ENCODE assay signal across 21 cellular contexts in the genomic region with DNA sequence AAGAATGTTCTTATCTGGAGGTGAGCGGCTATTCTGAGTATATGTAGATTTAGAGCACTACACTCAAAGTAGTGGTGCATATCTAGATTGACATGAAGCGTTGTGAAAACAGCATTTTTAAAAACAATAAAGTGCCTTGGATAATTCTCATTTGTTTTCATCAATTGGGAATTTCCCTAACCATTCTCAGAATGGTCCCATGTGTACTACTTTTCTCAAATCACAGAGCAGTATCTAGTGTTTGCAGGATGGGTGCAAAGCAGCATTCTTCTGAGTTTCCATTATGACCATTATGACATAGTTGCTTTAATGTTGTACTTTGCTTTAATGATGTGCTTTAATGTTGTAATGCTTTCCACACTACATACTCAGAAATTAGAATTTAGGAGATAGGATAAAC. TPM values are rescaled to one million over a fixed set of nuclear protein-coding genes. Genes with fewer than 3 reads are reported as not detected.
DNase-seq lines count a peak whose midpoint lies in the region; ATAC-seq, FAIRE-seq and TF ChIP-seq lines count a peak whose summit lies in the region.
"Had no signal": no experiment of that assay in that cellular context is flagged by ENCODE, and none has a peak within 500 bp of the region (broad histone marks: within the 10 kb centered on the region; RNA-seq: fewer than 3 reads in every experiment).

No MANE protein-coding gene starts in this region.

- intact Hi-C loops in GM12878 (cut with micrococcal nuclease; ENCODE audit: unreplicated experiment), result no loop called here

- H3K4me2 ChIP-seq in A549 (no peak overlapping the region), GM12878 (ENCODE audit: control insufficient read depth, insufficient read depth) (no peak overlapping the region)
- H3K4me2 ChIP-seq: BLaER1 had no signal

- POLR2A ChIA-PET in A549 (lab: Yijun Ruan, JAX), result no interaction called here
- POLR2A ChIA-PET in GM12878 (lab: Charles Lee), result no interaction called here

- no peaks in the 10 kb centered on the region for H3K27me3 ChIP-seq in GM12878 (replicated peaks in 1 of 2; ENCODE audit: control insufficient read depth in 2 of 2, insufficient read depth in 2 of 2, low read length in 1 of 2)
- H3K27me3 ChIP-seq: BLaER1 had no signal

- H2AFZ ChIP-seq in GM12878 (ENCODE audit: control insufficient read depth, low read depth, low read length), result no peak overlapping the region

- peak; percentile 80 for FAIRE-seq in A549 (lab: Jason Lieb, UNC)
- FAIRE-seq in GM19239 (lab: Jason Lieb, UNC), result peak; percentile 26
- FAIRE-seq in GM12878 (lab: Jason Lieb, UNC), result no peak
- FAIRE-seq: G401.6, GM18507 had no signal

- SMC1A ChIA-PET in GM12878 (lab: Charles Lee; ENCODE audit: uncharacterized antibody, unreplicated experiment), result interaction anchor here (1.0 kb wide), 1 partner anchor 9 kb away, joined by 3 read pairs; no protein-coding TSS in a partner anchor

- TF ChIP-seq CTCF in A549 (IDR thresholded peaks at IDR 0.05) (no peak), GM12878 (IDR thresholded peaks at IDR 0.05 in 2 of 3, conservative IDR thresholded peaks at IDR 0.05 in 1 of 3; ENCODE audit: control insufficient read depth in 2 of 3, extremely low read depth in 1 of 3, insufficient read depth in 1 of 3, low read depth in 3 of 3, low read length in 3 of 3) (no peak)

- no peaks in the 10 kb centered on the region for H4K20me1 ChIP-seq in GM12878 (ENCODE audit: control insufficient read depth, insufficient read depth)

- H3K9ac ChIP-seq in GM12878 (ENCODE audit: control insufficient read depth, insufficient read depth, low read length), result no peak overlapping the region
- H3K9ac ChIP-seq: BLaER1 had no signal

- H3K4me3 ChIP-seq in A549, result no peak overlapping the region
- H3K4me3 ChIP-seq in GM12878, result no peak overlapping the region
- H3K4me3 ChIP-seq: BLaER1 had no signal

- H3K4me3 Mint-ChIP-seq in stimulated activated naive B cell treated with anti-CD40 and anti-IgM and Interleukin-4, amounts not matched to agents 10 μg/mL and 1 μg/mL and 100 μg/mL, for 72 hours, result no peak overlapping the region
- H3K4me3 Mint-ChIP-seq: B cell; CD4-positive, CD25-positive, alpha-beta regulatory T cell; CD8-positive, alpha-beta T cell had no signal

- H3K9me3 Mint-ChIP-seq in stimulated activated naive B cell treated with anti-CD40 and anti-IgM and Interleukin-4, amounts not matched to agents 10 μg/mL and 1 μg/mL and 100 μg/mL, for 72 hours, result no peaks in the 10 kb centered on the region
- H3K9me3 Mint-ChIP-seq: CD4-positive, CD25-positive, alpha-beta regulatory T cell; CD8-positive, alpha-beta T cell had no signal

- no peak for ATAC-seq in A549
- peak; percentile 49 for ATAC-seq in GM12878
- ATAC-seq in stimulated activated naive B cell treated with anti-CD40 and anti-IgM and Interleukin-4, amounts not matched to agents 10 μg/mL and 1 μg/mL and 100 μg/mL, for 72 hours (replicated peaks), result peak; percentile 60 to 61
- ATAC-seq: CD8-positive, alpha-beta T cell had no signal

- 87% methylated on average over 2 of the region's 2 CpGs for WGBS in A549 (ENCODE audit: missing lambda C conversion rate)
- WGBS in GM12878 (ENCODE audit: insufficient coverage, insufficient replicate concordance, low lambda C conversion rate, missing lambda C conversion rate), result 82% methylated on average over 2 of the region's 2 CpGs

- CTCF ChIA-PET in A549 (lab: Yijun Ruan, JAX) (interaction anchor here (1.5 kb wide), 1 partner anchor 22 kb away, joined by 3 read pairs; no protein-coding TSS in a partner anchor), GM12878 (lab: Yijun Ruan, JAX) (interaction anchor here (1.0 kb wide), 1 partner anchor 24 kb away, joined by 4 read pairs; no protein-coding TSS in a partner anchor)

- DNase-seq in A549 (ENCODE audit: low read depth in 1 of 2, low spot score in 1 of 2), result no peak
- DNase-seq in GM19239 (ENCODE audit: insufficient read length, low spot score), result no peak
- no peak for DNase-seq in GM12878 (ENCODE audit: low read depth, low spot score)
- DNase-seq in stimulated activated naive B cell treated with anti-CD40 and anti-IgM and Interleukin-4, amounts not matched to agents 10 μg/mL and 1 μg/mL and 100 μg/mL, for 72 hours, result no peak
- no peak for DNase-seq in activated CD4-positive, alpha-beta T cell treated with anti-CD3 and anti-CD28 coated beads for 48 hours
- DNase-seq in stimulated activated naive CD4-positive, alpha-beta T cell treated with Interleukin-2 at 50 U/mL for 16 hours (lab: John Stamatoyannopoulos, UW), result no peak
- DNase-seq in superior temporal gyrus (ENCODE audit: extremely low spot score), result no peak
- DNase-seq: 8988T; Caco-2; CD4-positive, CD25-positive, alpha-beta regulatory T cell; CD8-positive, alpha-beta T cell; DMS153; DND-41; GOT3; H7; HCEC 1CT had no signal

- TF ChIP-seq EP300 in A549 (IDR thresholded peaks at IDR 0.05) (no peak), GM12878 (IDR thresholded peaks at IDR 0.05; ENCODE audit: borderline replicate concordance in 1 of 2, control insufficient read depth in 1 of 2, low read depth in 2 of 2, low read length in 2 of 2) (no peak)

- H3K27ac ChIP-seq in A549 (no peak overlapping the region), GM12878 (ENCODE audit: control insufficient read depth, insufficient read depth) (no peak overlapping the region)
- H3K27ac ChIP-seq: BLaER1, C4-2B had no signal

- H3K4me1 ChIP-seq in A549 (no peaks in the 10 kb centered on the region), GM12878 (ENCODE audit: control insufficient read depth, insufficient read depth, low read length) (no peaks in the 10 kb centered on the region)
- H3K4me1 ChIP-seq: BLaER1, Caco-2 had no signal

- RAD21 ChIA-PET in GM12878 (lab: Charles Lee; ENCODE audit: unreplicated experiment), result no interaction called here

- H3K27ac Mint-ChIP-seq in stimulated activated naive B cell treated with anti-CD40 and anti-IgM and Interleukin-4, amounts not matched to agents 10 μg/mL and 1 μg/mL and 100 μg/mL, for 72 hours, result no peak overlapping the region
- H3K27ac Mint-ChIP-seq: B cell; CD4-positive, CD25-positive, alpha-beta regulatory T cell; CD8-positive, alpha-beta T cell had no signal

- BruUV-seq in GM12878 (replicated peaks; lab: Mats Ljungman, UMichigan), result no TSS peak

- no peaks in the 10 kb centered on the region for H3K79me2 ChIP-seq in GM12878 (ENCODE audit: control insufficient read depth, insufficient read depth, low read length)

- no peaks in the 10 kb centered on the region for H3K27me3 Mint-ChIP-seq in stimulated activated naive B cell treated with anti-CD40 and anti-IgM and Interleukin-4, amounts not matched to agents 10 μg/mL and 1 μg/mL and 100 μg/mL, for 72 hours
- H3K27me3 Mint-ChIP-seq: B cell; CD4-positive, CD25-positive, alpha-beta regulatory T cell had no signal

- H3K36me3 Mint-ChIP-seq in stimulated activated naive B cell treated with anti-CD40 and anti-IgM and Interleukin-4, amounts not matched to agents 10 μg/mL and 1 μg/mL and 100 μg/mL, for 72 hours, result peaks cover 24 to 27% of the 10 kb centered on the region in 2 donors

- in situ Hi-C loops in GM12878 (cut with MboI), result no loop called here

- peaks cover 2 to 15% of the 10 kb centered on the region in 2 donors for H3K4me1 Mint-ChIP-seq in stimulated activated naive B cell treated with anti-CD40 and anti-IgM and Interleukin-4, amounts not matched to agents 10 μg/mL and 1 μg/mL and 100 μg/mL, for 72 hours
- H3K4me1 Mint-ChIP-seq: B cell had no signal

- peaks cover 0 to 3% of the 10 kb centered on the region in 2 experiments; a peak in 3 of 4 replicates for H3K36me3 ChIP-seq in GM12878 (ENCODE audit: control insufficient read depth in 2 of 2, insufficient read depth in 2 of 2, low read length in 1 of 2)

- H3K9me3 ChIP-seq in A549 (no peaks in the 10 kb centered on the region), GM12878 (replicated peaks; ENCODE audit: control insufficient read depth, insufficient read depth, low read length) (no peaks in the 10 kb centered on the region)
- H3K9me3 ChIP-seq: BLaER1, Caco-2 had no signal

- TF ChIP-seq RAD21 in A549 (conservative IDR thresholded peaks at IDR 0.05 in 1 of 2, IDR thresholded peaks at IDR 0.05 in 1 of 2), result no peak
- no peak for TF ChIP-seq RAD21 in GM12878 (IDR thresholded peaks at IDR 0.05; ENCODE audit: insufficient read depth, low read depth, low read length)

- TF ChIP-seq POLR2A in A549 (IDR thresholded peaks at IDR 0.05; ENCODE audit: low read length), result no peak
- TF ChIP-seq POLR2A in GM12878 (IDR thresholded peaks at IDR 0.05; ENCODE audit: low read depth, low read length), result no peak

TF ChIP-seq in A549, 52 proteins besides CTCF, POLR2A, EP300 and RAD21 (continues in another document):
- no peak for TF ChIP-seq POLR2AphosphoS2 (conservative IDR thresholded peaks at IDR 0.05; ENCODE audit: low read length)

TF ChIP-seq in GM12878, 131 proteins besides CTCF, POLR2A, EP300 and RAD21 (continues in another document):
- TF ChIP-seq SIN3A (IDR thresholded peaks at IDR 0.05; ENCODE audit: low read depth, low read length), result no peak
- peak; percentile 80 for TF ChIP-seq NFXL1 (IDR thresholded peaks at IDR 0.05; ENCODE audit: borderline replicate concordance)

RNA-seq across cellular contexts. Expression of gene BCAS3, which starts 16.2 kb away (rescaled TPM):
- polyA plus RNA-seq in A549 (2011; rRNA removed), result 43.4 and 86.6 TPM in 2 replicates
- 8.0 and 10.4 TPM in 2 replicates for polyA plus RNA-seq in A549 (2012; cell fraction: cytosol; rRNA removed)
- 11.4 and 20.1 TPM in 2 replicates for polyA plus RNA-seq in A549 (2012; cell fraction: nucleus; rRNA removed)
- polyA plus RNA-seq in A549 (2017; fragmentation: RNase III; extraction: RNeasy Plus Mini Kit Qiagen cat#74134 plus additional on column Dnase treatment), result 14.7 to 18.0 TPM (median 15.6 TPM) in 3 replicates
- polyA minus RNA-seq in A549 (2011; rRNA and poly(A)+ RNA removed), result 332 and 356 TPM in 2 replicates
- total RNA-seq in GM12878 (2013; cell fraction: nucleolus; rRNA removed), result 113 and 125 TPM in 2 replicates
- total RNA-seq in GM12878 (2014; rRNA removed), result 5.5 and 9.8 TPM in 2 replicates
- 7.9 and 9.4 TPM in 2 replicates for total RNA-seq in GM12878 (2014; rRNA removed; fragmentation: Illumina TruSeq; extraction: Trizol)
- 6.2 and 6.9 TPM in 2 replicates for total RNA-seq in GM12878 (2021)
- 2.4 TPM for polyA plus RNA-seq in GM12878 (2011; ENCODE audit: low read depth)
- 7.2 and 11.0 TPM in 2 replicates for polyA plus RNA-seq in GM12878 (2011; rRNA removed)
- polyA plus RNA-seq in GM12878 (2011; cell fraction: cytosol; rRNA removed), result 6.2 and 7.5 TPM in 2 replicates
- polyA plus RNA-seq in GM12878 (2011; cell fraction: nucleus; rRNA removed), result 8.3 and 9.5 TPM in 2 replicates
- 4.6 and 5.2 TPM in 2 replicates for polyA plus RNA-seq in GM12878 (2012)
- polyA plus RNA-seq in GM12878 (2014; fragmentation: Illumina TruSeq; extraction: Trizol), result 4.6 and 8.2 TPM in 2 replicates
- polyA plus RNA-seq in GM12878 (2014; fragmentation: Nextera tagmentation; extraction: Ambion mirVana), result 1 to 10 TPM; 2.1 to 3.5 TPM
- 7.3 and 8.5 TPM in 2 replicates for polyA plus RNA-seq in GM12878 (2014; rRNA removed)
- polyA plus RNA-seq in GM12878 (2016; fragmentation: Nextera tagmentation; extraction: Ambion mirVana), result 1 to 10 TPM; 6.4 to 8.5 TPM
- polyA minus RNA-seq in GM12878 (2011; rRNA and poly(A)+ RNA removed), result 61.5 and 83.3 TPM in 2 replicates
- polyA minus RNA-seq in GM12878 (2011; cell fraction: cytosol; rRNA and poly(A)+ RNA removed), result 6.3 and 8.3 TPM in 2 replicates
- 45.0 and 67.3 TPM in 2 replicates for polyA minus RNA-seq in GM12878 (2011; cell fraction: nucleus; rRNA and poly(A)+ RNA removed)

Comparison
In these comparisons a context has a peak if more than half of its experiments do, and no peak if none do; other contexts are left out.
1. ATAC-seq: peak in GM12878 (single experiment) and stimulated activated naive B cell treated with anti-CD40 and anti-IgM and Interleukin-4, amounts not matched to agents 10 μg/mL and 1 μg/mL and 100 μg/mL, for 72 hours (2 of 2); none in A549 (0 of 2).